In the genomic region with DNA sequence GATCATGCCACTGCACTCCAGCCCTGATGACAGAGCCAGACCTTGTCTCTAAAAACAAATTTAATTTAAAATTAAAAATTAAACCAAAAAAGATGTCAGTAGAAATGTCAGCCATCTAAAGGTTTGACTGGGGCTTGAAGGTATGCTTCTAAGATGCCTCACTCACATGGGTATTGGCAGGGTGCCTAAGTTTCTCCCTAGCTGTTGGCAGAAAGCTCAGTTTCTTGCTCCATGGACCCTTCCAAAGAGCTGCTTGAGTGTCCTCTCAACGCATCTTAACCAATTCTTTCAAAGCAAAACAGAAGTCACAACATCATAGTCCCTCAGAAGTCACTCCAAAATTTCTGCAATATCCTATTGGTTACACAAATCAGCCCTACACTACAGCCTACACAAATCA, we compare ENCODE assay signal across 2 cellular contexts.
"Had no signal": no experiment of that assay in that cellular context is flagged by ENCODE, and none has a peak within 500 bp of the region (broad histone marks: within the 10 kb centered on the region; RNA-seq: fewer than 3 reads in every experiment).

No MANE protein-coding gene starts in this region.

- ATAC-seq: GM12878 had no signal

- H3K4me3 ChIP-seq: GM12878 had no signal

- DNase-seq: GDM1 had no signal
